In the genomic region with DNA sequence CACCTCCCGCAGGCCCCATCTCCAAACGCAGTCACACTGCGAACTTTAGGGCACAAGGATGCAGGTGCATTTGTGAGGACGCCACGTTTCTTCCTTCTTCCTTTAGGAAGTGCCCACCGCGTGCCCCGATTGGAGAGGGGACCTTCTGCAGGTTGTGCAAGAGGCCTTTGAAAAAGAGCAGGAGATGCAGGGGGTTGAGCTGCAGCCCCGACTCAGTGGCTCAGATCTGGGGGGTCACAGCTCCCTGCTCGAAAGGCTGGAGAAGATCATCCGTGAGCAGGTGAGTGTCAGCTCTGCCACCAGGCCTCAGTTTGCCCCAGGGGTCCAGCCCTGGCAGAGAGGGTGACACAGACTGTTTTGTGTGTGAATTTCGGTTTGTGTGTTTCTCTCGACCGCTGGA, we compare ENCODE assay signal across 18 cellular contexts. TPM values are rescaled to one million over a fixed set of nuclear protein-coding genes. Genes with fewer than 3 reads are reported as not detected.
DNase-seq lines count a peak whose midpoint lies in the region; ATAC-seq and TF ChIP-seq lines count a peak whose summit lies in the region.
"Had no signal": no experiment of that assay in that cellular context is flagged by ENCODE, and none has a peak within 500 bp of the region (broad histone marks: within the 10 kb centered on the region; RNA-seq: fewer than 3 reads in every experiment).

No MANE protein-coding gene starts in this region.

- H3K4me1 Mint-ChIP-seq in CD8-positive, alpha-beta T cell (ENCODE audit: low read depth), result peaks cover 42% of the 10 kb centered on the region
- H3K4me1 Mint-ChIP-seq in central memory CD8-positive, alpha-beta T cell, result peaks cover 30% of the 10 kb centered on the region
- H3K4me1 Mint-ChIP-seq in naive thymus-derived CD8-positive, alpha-beta T cell, result peaks cover 16 to 61% (median 49%) of the 10 kb centered on the region in 4 donors

- intact Hi-C loops in CD8-positive, alpha-beta T cell (cut with DNase I, micrococcal nuclease), result no loop called here

- POLR2A ChIA-PET in CD8-positive, alpha-beta T cell (lab: Charles Lee), result no interaction called here
- POLR2A ChIA-PET in naive thymus-derived CD8-positive, alpha-beta T cell (lab: Charles Lee), result interaction anchor here (0.7 to 6.0 kb wide), 2 partner anchors 8 to 16 kb away, joined by 3 to 65 read pairs; no protein-coding TSS in a partner anchor

- H3K4me3 ChIP-seq in CD8-positive, alpha-beta T cell (ENCODE audit: low read depth, low read length), result no peak overlapping the region
- no peak overlapping the region for H3K4me3 ChIP-seq in H7 (ENCODE audit: insufficient read depth, low read depth, low read length)
- H3K4me3 ChIP-seq: GM12878 had no signal

- TF ChIP-seq CTCF in CD8-positive, alpha-beta T cell (IDR thresholded peaks at IDR 0.05), result no peak

- H3K9me3 ChIP-seq in CD8-positive, alpha-beta T cell (ENCODE audit: low read length), result no peaks in the 10 kb centered on the region

- peaks cover 40% of the 10 kb centered on the region for H3K36me3 Mint-ChIP-seq in CD8-positive, alpha-beta T cell
- peaks cover 20% of the 10 kb centered on the region for H3K36me3 Mint-ChIP-seq in central memory CD8-positive, alpha-beta T cell (ENCODE audit: insufficient read depth)
- H3K36me3 Mint-ChIP-seq in naive thymus-derived CD8-positive, alpha-beta T cell, result peaks cover 0 to 26% (median 8%) of the 10 kb centered on the region in 3 donors

- H3K9me3 Mint-ChIP-seq in CD8-positive, alpha-beta T cell, result no peaks in the 10 kb centered on the region
- no peaks in the 10 kb centered on the region for H3K9me3 Mint-ChIP-seq in central memory CD8-positive, alpha-beta T cell
- no peaks in the 10 kb centered on the region for H3K9me3 Mint-ChIP-seq in naive thymus-derived CD8-positive, alpha-beta T cell

- peaks cover 42% of the 10 kb centered on the region for H3K4me1 ChIP-seq in CD8-positive, alpha-beta T cell (ENCODE audit: insufficient read depth, low read length)

- ATAC-seq in CD8-positive, alpha-beta T cell, result no peak
- ATAC-seq in central memory CD8-positive, alpha-beta T cell (replicated peaks; ENCODE audit: extremely low read depth, poor library complexity, severe bottlenecking), result no peak
- ATAC-seq in naive thymus-derived CD8-positive, alpha-beta T cell, result no peak
- no peak for ATAC-seq in HG03565 (IDR thresholded peaks at IDR 0.05; ENCODE audit: unreplicated experiment)
- ATAC-seq: GM12878, Panc1 had no signal

- H3K27ac Mint-ChIP-seq in CD8-positive, alpha-beta T cell, result peak overlapping the region; percentile 88
- peak overlapping the region; percentile 51 for H3K27ac Mint-ChIP-seq in central memory CD8-positive, alpha-beta T cell (ENCODE audit: low read depth)
- H3K27ac Mint-ChIP-seq in naive thymus-derived CD8-positive, alpha-beta T cell, result peak overlapping the region; percentile 67 to 100 (median 97)

- CTCF ChIA-PET in CD8-positive, alpha-beta T cell (lab: Charles Lee), result no interaction called here

- H3K27me3 Mint-ChIP-seq in CD8-positive, alpha-beta T cell (ENCODE audit: low read depth), result no peaks in the 10 kb centered on the region
- no peaks in the 10 kb centered on the region for H3K27me3 Mint-ChIP-seq in central memory CD8-positive, alpha-beta T cell
- H3K27me3 Mint-ChIP-seq in naive thymus-derived CD8-positive, alpha-beta T cell, result no peaks in the 10 kb centered on the region

- peaks cover 5% of the 10 kb centered on the region for H3K36me3 ChIP-seq in CD8-positive, alpha-beta T cell (ENCODE audit: insufficient read depth, low read length)
- H3K36me3 ChIP-seq in H7 (replicated peaks; ENCODE audit: control insufficient read depth, insufficient read depth, low read length), result peaks cover 19% of the 10 kb centered on the region

- no peak overlapping the region for H3K27ac ChIP-seq in CD8-positive, alpha-beta T cell (ENCODE audit: low read depth, low read length)

- H3K4me3 Mint-ChIP-seq in CD8-positive, alpha-beta T cell, result no peak overlapping the region
- H3K4me3 Mint-ChIP-seq in central memory CD8-positive, alpha-beta T cell, result no peak overlapping the region
- peak overlapping the region in 7 of 10 donors; percentile 31 to 81 (median 62) for H3K4me3 Mint-ChIP-seq in naive thymus-derived CD8-positive, alpha-beta T cell

- no peak for DNase-seq in CD8-positive, alpha-beta T cell
- DNase-seq in H7 (peak; percentile 26), DMS114 treated with DMSO at 0.1 percent for 48 hours (lab: John Stamatoyannopoulos, UW; ENCODE audit: unreplicated experiment) (no peak), T-helper 2 cell (no peak)
- no peak for DNase-seq in central memory CD8-positive, alpha-beta T cell (ENCODE audit: low spot score in 2 of 2)
- DNase-seq in naive thymus-derived CD8-positive, alpha-beta T cell, result no peak
- DNase-seq: ACHN, C1 segment of cervical spinal cord, COR-L47, DMS153, EL, KBM-7, NCI-H1105, NCI-H1694, NCI-H2081 treated with DMSO at 0.1 percent for 48 hours had no signal

- no peaks in the 10 kb centered on the region for H3K27me3 ChIP-seq in CD8-positive, alpha-beta T cell (ENCODE audit: insufficient read depth, low read length)
- H3K27me3 ChIP-seq in H7 (ENCODE audit: control insufficient read depth, insufficient read depth, low read length), result no peaks in the 10 kb centered on the region

RNA-seq across cellular contexts. Expression of gene DIP2A, which starts 31.2 kb away (rescaled TPM):
- total RNA-seq in CD8-positive, alpha-beta T cell, result 10 to 100 TPM; 59.5 to 62.3 TPM
- total RNA-seq in H7 (2014; rRNA removed; shearing (Covaris generic)), result 19.4 and 30.2 TPM in 2 replicates
- 100 to 1,000 TPM; 158 to 163 TPM for total RNA-seq in naive thymus-derived CD8-positive, alpha-beta T cell
- polyA plus RNA-seq in naive thymus-derived CD8-positive, alpha-beta T cell, result 10 to 100 TPM; 26.8 to 33.6 (median 28.6) TPM

Comparison
In these comparisons a context has a peak if more than half of its experiments do, and no peak if none do; other contexts are left out.
1. H3K4me3 Mint-ChIP-seq: peak in naive thymus-derived CD8-positive, alpha-beta T cell (7 of 10); none in CD8-positive, alpha-beta T cell (single experiment) and central memory CD8-positive, alpha-beta T cell (single experiment).
2. Peak in every context shown above with its lines, with median percentiles within 50 percentile points of each other: H3K27ac Mint-ChIP-seq.